2 cellular contexts compared by ENCODE assay signal in genomic region chr20:44401052-44401769, GRCh38.
TF ChIP-seq lines count a peak whose summit lies in the region.

No MANE protein-coding gene starts in this region.

TF ChIP-seq in GM12878, 131 proteins besides CTCF, POLR2A, EP300 and RAD21:
- TF ChIP-seq PBX3 (IDR thresholded peaks at IDR 0.05; ENCODE audit: insufficient replicate concordance, low read depth, low read length) (peak; percentile 6), TARDBP (IDR thresholded peaks at IDR 0.05; ENCODE audit: borderline replicate concordance) (no peak), ZNF207 (IDR thresholded peaks at IDR 0.05; ENCODE audit: borderline replicate concordance) (no peak)
TF ChIP-seq in GM12878: peak in this region for 1.

TF ChIP-seq in liver, 16 proteins besides CTCF, POLR2A, EP300 and RAD21:
- TF ChIP-seq YY1 (IDR thresholded peaks at IDR 0.05) (no peak), MAX (IDR thresholded peaks at IDR 0.05) (peak; percentile 27), FOXA1 (IDR thresholded peaks at IDR 0.05) (peak; percentile 25), REST (IDR thresholded peaks at IDR 0.05) (peak; percentile 93), FOXA2 (IDR thresholded peaks at IDR 0.05) (peak; percentile 12), ZBTB33 (IDR thresholded peaks at IDR 0.05) (no peak), JUND (IDR thresholded peaks at IDR 0.05) (peak in 1 of 2 donors; percentile 32), NR2F2 (IDR thresholded peaks at IDR 0.05) (no peak), ATF3 (IDR thresholded peaks at IDR 0.05) (no peak), SP1 (IDR thresholded peaks at IDR 0.05) (peak; percentile 52), HNF4A (conservative IDR thresholded peaks at IDR 0.05) (peak; percentile 17 to 57), TAF1 (conservative IDR thresholded peaks at IDR 0.05) (peak; percentile 94), EGR1 (IDR thresholded peaks at IDR 0.05; ENCODE audit: low read depth in 2 of 2) (no peak), GABPA (IDR thresholded peaks at IDR 0.05 in 1 of 2, conservative IDR thresholded peaks at IDR 0.05 in 1 of 2) (no peak), RXRA (IDR thresholded peaks at IDR 0.05) (peak; percentile 23 to 59), HNF4G (IDR thresholded peaks at IDR 0.05) (no peak)
